15 cellular contexts compared by ENCODE assay signal in the genomic region with DNA sequence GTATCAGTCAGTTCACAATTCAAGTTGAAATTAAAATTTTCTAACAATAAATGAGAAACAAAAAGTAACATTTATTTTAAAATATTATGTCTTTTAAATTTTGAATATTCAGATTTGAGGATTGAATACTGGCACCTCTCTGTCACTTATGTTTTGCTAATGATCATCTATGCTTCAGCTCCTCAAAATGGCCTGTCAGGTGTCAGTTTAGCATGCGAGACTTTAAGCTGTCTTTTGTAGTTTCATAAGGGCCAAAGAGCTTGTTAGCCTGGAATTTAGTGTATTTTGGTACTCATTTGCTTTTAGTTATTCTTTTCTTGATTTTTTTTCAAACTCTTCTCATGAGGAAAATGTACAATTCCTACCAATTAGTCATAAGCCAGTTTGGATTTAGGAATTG.
"Had no signal": no experiment of that assay in that cellular context is flagged by ENCODE, and none has a peak within 500 bp of the region (broad histone marks: within the 10 kb centered on the region; RNA-seq: fewer than 3 reads in every experiment).

No MANE protein-coding gene starts in this region.

- H3K27me3 ChIP-seq: brain microvascular endothelial cell, foreskin keratinocyte, tibial artery, uterus had no signal

- ATAC-seq: foreskin keratinocyte had no signal

- H3K27ac ChIP-seq: brain microvascular endothelial cell, foreskin keratinocyte, skin epidermis, tibial artery, uterus had no signal

- H3K9me3 ChIP-seq: tibial artery, uterus had no signal

- H3K4me3 ChIP-seq: skin epidermis, tibial artery, uterus had no signal

- H3K36me3 ChIP-seq: brain microvascular endothelial cell, tibial artery, uterus had no signal

- DNase-seq: activated naive CD4-positive, alpha-beta T cell; activated naive CD8-positive, alpha-beta T cell treated with anti-CD3 and anti-CD28 coated beads, Interleukin-2, amount 10 ng/mL, durations not matched to agents 7 days and 5 days; anterior cingulate cortex; brain microvascular endothelial cell; cortex of kidney; effector CD4-positive, alpha-beta T cell; foreskin keratinocyte; immature natural killer cell; occipital lobe; stimulated activated CD4-positive, alpha-beta T cell treated with anti-CD3 and anti-CD28 coated beads, Interleukin-15, amount 100 ng/mL, for 24 hours; stimulated activated CD4-positive, alpha-beta T cell treated with anti-CD3 and anti-CD28 coated beads, Interleukin-4, amount 100 ng/mL, for 1 hour; stimulated activated naive CD4-positive, alpha-beta T cell; tibial artery; uterus had no signal

- H3K4me1 ChIP-seq: foreskin keratinocyte, tibial artery, uterus had no signal
